19 cellular contexts compared by ENCODE assay signal in genomic region chr14:103496776-103497175, GRCh38. TPM values are rescaled to one million over a fixed set of nuclear protein-coding genes. Genes with fewer than 3 reads are reported as not detected.
DNase-seq lines count a peak whose midpoint lies in the region; ATAC-seq and TF ChIP-seq lines count a peak whose summit lies in the region.
"Had no signal": no experiment of that assay in that cellular context is flagged by ENCODE, and none has a peak within 500 bp of the region (broad histone marks: within the 10 kb centered on the region; RNA-seq: fewer than 3 reads in every experiment).

No MANE protein-coding gene starts in this region.

- H3K4me3 ChIP-seq in NB4 (ENCODE audit: low read depth, low read length) (no peak overlapping the region), uterus (no peak overlapping the region)
- H3K4me3 ChIP-seq: PC-9, SJSA1 had no signal

- no peak for ATAC-seq in HG02981 (IDR thresholded peaks at IDR 0.05; ENCODE audit: unreplicated experiment)
- ATAC-seq: HCT116 had no signal

- H3K27me3 ChIP-seq in uterus, result no peaks in the 10 kb centered on the region
- H3K27me3 ChIP-seq: SJSA1 had no signal

- no peak for TF ChIP-seq CTCF in NB4 (IDR thresholded peaks at IDR 0.05; ENCODE audit: low read depth, low read length)
- TF ChIP-seq CTCF in uterus (IDR thresholded peaks at IDR 0.05), result no peak

- TF ChIP-seq POLR2A in NB4 (IDR thresholded peaks at IDR 0.05; ENCODE audit: extremely low read depth, insufficient read length) (no peak), uterus (IDR thresholded peaks at IDR 0.05) (no peak)

- no peaks in the 10 kb centered on the region for H3K4me1 ChIP-seq in uterus
- H3K4me1 ChIP-seq: SJSA1 had no signal

- H3K27ac ChIP-seq in uterus, result no peak overlapping the region
- H3K27ac ChIP-seq: PC-9, SJSA1 had no signal

- no peaks in the 10 kb centered on the region for H3K9me3 ChIP-seq in uterus
- H3K9me3 ChIP-seq: SJSA1 had no signal

- H3K36me3 ChIP-seq in uterus, result no peaks in the 10 kb centered on the region

- intact Hi-C loops in uterus (cut with DNase I; ENCODE audit: low total_unique reads), result no loop called here

- DNase-seq in NB4 (ENCODE audit: low read depth), result peak; percentile 25
- peak; percentile 64 for DNase-seq in amniotic epithelial cell (ENCODE audit: low read depth)
- peak; percentile 65 for DNase-seq in iris pigment epithelial cell (ENCODE audit: low read depth)
- peak; percentile 2 to 8 for DNase-seq in uterus
- no peak for DNase-seq in SKM-1 treated with dmso at 0.1 percent for 144 hours (lab: John Stamatoyannopoulos, UW; ENCODE audit: unreplicated experiment)
- DNase-seq in activated CD4-positive, alpha-beta T cell treated with anti-CD3 and anti-CD28 coated beads, Interleukin-2, amount 50 U/mL, for 48 hours, result no peak
- DNase-seq: Calu3; CD4-positive, alpha-beta memory T cell; DMS79 treated with DMSO at 0.1 percent for 48 hours; KG1; NCI-H1105; NCI-H1694; NCI-H2107; NCI-H2227 treated with DMSO at 0.1 percent for 48 hours; NCI-H524; PC-9 had no signal

RNA-seq across cellular contexts. Expression of gene CKB, which starts 25.9 kb away (rescaled TPM):
- total RNA-seq in uterus, result 100 to 1,000 TPM in 3 of 4 donors, 10 to 100 TPM in 1; 96.2 to 291 (median 218) TPM

RNA-seq across cellular contexts. Expression of gene TRMT61A, which starts 32.2 kb away (rescaled TPM):
- 10 to 100 TPM in 2 of 4 donors, 1 to 10 TPM in 2; 3.6 to 26.5 (median 8.7) TPM for total RNA-seq in uterus

Comparison
In these comparisons a context has a peak if more than half of its experiments do, and no peak if none do; other contexts are left out.
1. DNase-seq: peak in NB4 (single experiment), amniotic epithelial cell (single experiment), iris pigment epithelial cell (single experiment) and uterus (2 of 2); none in SKM-1 treated with dmso at 0.1 percent for 144 hours (single experiment) and activated CD4-positive, alpha-beta T cell treated with anti-CD3 and anti-CD28 coated beads, Interleukin-2, amount 50 U/mL, for 48 hours (0 of 2).